ENCODE assay signal across 16 cellular contexts in the genomic region with DNA sequence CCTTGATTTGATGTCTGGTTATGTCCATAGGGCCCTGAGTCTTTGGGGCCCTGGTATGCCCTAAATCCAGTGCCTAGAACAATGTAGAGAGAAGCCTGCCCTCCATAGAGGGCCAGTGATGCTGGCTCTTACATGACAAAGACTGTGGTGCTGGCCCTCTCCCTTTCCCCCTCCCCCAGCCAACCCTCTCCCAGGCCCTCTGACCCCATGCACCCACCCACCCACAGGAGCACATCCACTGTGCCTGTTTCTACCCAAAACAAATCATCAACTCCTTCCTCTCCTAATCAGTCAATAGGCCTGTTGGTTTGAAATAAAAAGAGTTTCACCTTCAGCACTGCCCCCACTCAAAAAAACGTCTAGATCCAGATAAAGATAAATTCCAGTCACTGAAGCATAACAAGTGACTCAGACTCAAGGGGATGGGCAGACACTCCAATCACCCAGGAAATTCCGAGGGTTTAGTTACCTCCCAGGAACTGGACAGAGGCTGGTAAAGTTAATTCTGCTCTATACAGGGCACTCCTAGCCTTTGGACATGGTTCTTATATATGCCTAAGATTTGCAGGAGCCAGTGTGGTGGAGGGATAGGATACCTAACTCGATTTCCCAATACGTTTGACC.
DNase-seq lines count a peak whose midpoint lies in the region; ATAC-seq, FAIRE-seq and TF ChIP-seq lines count a peak whose summit lies in the region.
"Had no signal": no experiment of that assay in that cellular context is flagged by ENCODE, and none has a peak within 500 bp of the region (broad histone marks: within the 10 kb centered on the region; RNA-seq: fewer than 3 reads in every experiment).

No MANE protein-coding gene starts in this region.

- no peaks in the 10 kb centered on the region for H3K9me3 ChIP-seq in A549
- H3K9me3 ChIP-seq: testis had no signal

- no peaks in the 10 kb centered on the region for H3K4me1 Mint-ChIP-seq in activated CD4-positive, alpha-beta memory T cell treated with anti-CD3 and anti-CD28 coated beads for 36 hours (ENCODE audit: low read depth)
- H3K4me1 Mint-ChIP-seq in activated CD4-positive, alpha-beta memory T cell treated with anti-CD3 and anti-CD28 coated beads, Interleukin-2, amount 10 ng/mL, durations not matched to agents 7 days and 5 days: no peaks in the 10 kb centered on the region

- H3K36me3 Mint-ChIP-seq in activated CD4-positive, alpha-beta memory T cell treated with anti-CD3 and anti-CD28 coated beads for 36 hours: no peaks in the 10 kb centered on the region
- H3K36me3 Mint-ChIP-seq in activated CD4-positive, alpha-beta memory T cell treated with anti-CD3 and anti-CD28 coated beads, Interleukin-2, amount 10 ng/mL, durations not matched to agents 7 days and 5 days (ENCODE audit: low read depth): no peaks in the 10 kb centered on the region

- no peak overlapping the region for H3K4me3 ChIP-seq in A549
- H3K4me3 ChIP-seq: testis had no signal

- no peaks in the 10 kb centered on the region for H3K9me3 Mint-ChIP-seq in activated CD4-positive, alpha-beta memory T cell treated with anti-CD3 and anti-CD28 coated beads for 36 hours
- H3K9me3 Mint-ChIP-seq in activated CD4-positive, alpha-beta memory T cell treated with anti-CD3 and anti-CD28 coated beads, Interleukin-2, amount 10 ng/mL, durations not matched to agents 7 days and 5 days: no peaks in the 10 kb centered on the region
- H3K9me3 Mint-ChIP-seq: T-helper 1 cell treated with Interleukin-12 subunit alpha and Interleukin-12 subunit beta and Interleukin-4 antibody, amounts not matched to agents 30 μg/mL and 1 μg/mL, for 36 hours had no signal

- TF ChIP-seq POLR2A in A549 (IDR thresholded peaks at IDR 0.05; ENCODE audit: low read length): no peak

- peaks cover 22% of the 10 kb centered on the region for H3K4me1 ChIP-seq in A549
- H3K4me1 ChIP-seq: testis had no signal

- 17% methylated on average over 4 of the region's 4 CpGs for WGBS in A549 (ENCODE audit: missing lambda C conversion rate)

- H3K4me2 ChIP-seq in A549: peak overlapping the region; percentile 59

- ATAC-seq in A549: peak; percentile 80 to 81
- no peak for ATAC-seq in GM18870 (IDR thresholded peaks at IDR 0.05; ENCODE audit: unreplicated experiment)
- ATAC-seq: right cardiac atrium had no signal

- DNase-seq in A549 (ENCODE audit: low read depth in 1 of 2, low spot score in 1 of 2) (peak; percentile 14 to 51), HK-2 (ENCODE audit: unreplicated experiment) (peak; percentile 60), amniotic stem cell (lab: John Stamatoyannopoulos, UW) (peak; percentile 37), hepatic stellate cell (ENCODE audit: low spot score) (peak; percentile 66), NCI-H1105 (lab: John Stamatoyannopoulos, UW) (no peak)
- DNase-seq in activated CD4-positive, alpha-beta memory T cell treated with anti-CD3 and anti-CD28 coated beads for 36 hours: no peak
- no peak for DNase-seq in activated CD4-positive, alpha-beta memory T cell treated with anti-CD3 and anti-CD28 coated beads, Interleukin-2, amount 10 ng/mL, durations not matched to agents 7 days and 5 days
- DNase-seq: activated CD4-positive, alpha-beta T cell treated with anti-CD3 and anti-CD28 coated beads, Interleukin-2, amount 50 U/mL, for 48 hours; dermis blood vessel endothelial cell; hypothalamus; NCI-H1417; right cardiac atrium; testis had no signal

- no peak for TF ChIP-seq EP300 in A549 (IDR thresholded peaks at IDR 0.05)

- CTCF ChIA-PET in A549 (lab: Yijun Ruan, JAX): no interaction called here
- CTCF ChIA-PET in activated CD4-positive, alpha-beta memory T cell treated with anti-CD3 and anti-CD28 coated beads for 36 hours (lab: Charles Lee): no interaction called here
- CTCF ChIA-PET in activated CD4-positive, alpha-beta memory T cell treated with anti-CD3 and anti-CD28 coated beads, Interleukin-2, amount 10 ng/mL, durations not matched to agents 7 days and 5 days (lab: Charles Lee): no interaction called here

- no peak for FAIRE-seq in A549 (lab: Jason Lieb, UNC)
- FAIRE-seq: G401.6 had no signal

- TF ChIP-seq RAD21 in A549 (conservative IDR thresholded peaks at IDR 0.05 in 1 of 2, IDR thresholded peaks at IDR 0.05 in 1 of 2): no peak

- H3K27ac Mint-ChIP-seq in activated CD4-positive, alpha-beta memory T cell treated with anti-CD3 and anti-CD28 coated beads for 36 hours: no peak overlapping the region
- no peak overlapping the region for H3K27ac Mint-ChIP-seq in activated CD4-positive, alpha-beta memory T cell treated with anti-CD3 and anti-CD28 coated beads, Interleukin-2, amount 10 ng/mL, durations not matched to agents 7 days and 5 days
- H3K27ac Mint-ChIP-seq: T-helper 1 cell treated with Interleukin-12 subunit alpha and Interleukin-12 subunit beta and Interleukin-4 antibody, amounts not matched to agents 30 μg/mL and 1 μg/mL, for 36 hours had no signal

- POLR2A ChIA-PET in A549 (lab: Yijun Ruan, JAX): no interaction called here
- POLR2A ChIA-PET in activated CD4-positive, alpha-beta memory T cell treated with anti-CD3 and anti-CD28 coated beads for 36 hours (lab: Charles Lee): no interaction called here
- POLR2A ChIA-PET in activated CD4-positive, alpha-beta memory T cell treated with anti-CD3 and anti-CD28 coated beads, Interleukin-2, amount 10 ng/mL, durations not matched to agents 7 days and 5 days (lab: Charles Lee): no interaction called here

- intact Hi-C loops in activated CD4-positive, alpha-beta memory T cell treated with anti-CD3 and anti-CD28 coated beads for 36 hours (cut with micrococcal nuclease): no loop called here

- no peak for TF ChIP-seq CTCF in A549 (IDR thresholded peaks at IDR 0.05)

- no peak overlapping the region for H3K4me3 Mint-ChIP-seq in activated CD4-positive, alpha-beta memory T cell treated with anti-CD3 and anti-CD28 coated beads for 36 hours
- H3K4me3 Mint-ChIP-seq in activated CD4-positive, alpha-beta memory T cell treated with anti-CD3 and anti-CD28 coated beads, Interleukin-2, amount 10 ng/mL, durations not matched to agents 7 days and 5 days: no peak overlapping the region
- H3K4me3 Mint-ChIP-seq: T-helper 1 cell treated with Interleukin-12 subunit alpha and Interleukin-12 subunit beta and Interleukin-4 antibody, amounts not matched to agents 30 μg/mL and 1 μg/mL, for 36 hours had no signal

- H3K27ac ChIP-seq in A549: peak overlapping the region; percentile 64 to 74
- H3K27ac ChIP-seq: testis had no signal

- no peaks in the 10 kb centered on the region for H3K27me3 Mint-ChIP-seq in activated CD4-positive, alpha-beta memory T cell treated with anti-CD3 and anti-CD28 coated beads for 36 hours
- H3K27me3 Mint-ChIP-seq in activated CD4-positive, alpha-beta memory T cell treated with anti-CD3 and anti-CD28 coated beads, Interleukin-2, amount 10 ng/mL, durations not matched to agents 7 days and 5 days: peaks cover 9% of the 10 kb centered on the region

TF ChIP-seq in A549, 52 proteins besides CTCF, POLR2A, EP300 and RAD21:
- no peak for TF ChIP-seq CHD2 (IDR thresholded peaks at IDR 0.05; ENCODE audit: low read length, partially characterized antibody)
- peak; percentile 69; the same call in 1 of the 2 replicates for TF ChIP-seq GATA3 (IDR thresholded peaks at IDR 0.05; ENCODE audit: borderline replicate concordance)
- TF ChIP-seq FOSL2 (IDR thresholded peaks at IDR 0.05): no peak
- TF ChIP-seq FOSL2 (CRISPR knock-in tag; IDR thresholded peaks at IDR 0.05): peak; percentile 54
- TF ChIP-seq RCOR1 (IDR thresholded peaks at IDR 0.05; ENCODE audit: low read depth, low read length): no peak
- no peak for TF ChIP-seq EHMT2 (IDR thresholded peaks at IDR 0.05; ENCODE audit: low read depth)

Comparison
In these comparisons a context has a peak if more than half of its experiments do, and no peak if none do; other contexts are left out.
1. DNase-seq: peak in A549 (2 of 2), HK-2 (single experiment), amniotic stem cell (single experiment) and hepatic stellate cell (single experiment); none in activated CD4-positive, alpha-beta memory T cell treated with anti-CD3 and anti-CD28 coated beads for 36 hours (single experiment), activated CD4-positive, alpha-beta memory T cell treated with anti-CD3 and anti-CD28 coated beads, Interleukin-2, amount 10 ng/mL, durations not matched to agents 7 days and 5 days (single experiment) and NCI-H1105 (single experiment).